8 cellular contexts compared by ENCODE assay signal in the genomic region with DNA sequence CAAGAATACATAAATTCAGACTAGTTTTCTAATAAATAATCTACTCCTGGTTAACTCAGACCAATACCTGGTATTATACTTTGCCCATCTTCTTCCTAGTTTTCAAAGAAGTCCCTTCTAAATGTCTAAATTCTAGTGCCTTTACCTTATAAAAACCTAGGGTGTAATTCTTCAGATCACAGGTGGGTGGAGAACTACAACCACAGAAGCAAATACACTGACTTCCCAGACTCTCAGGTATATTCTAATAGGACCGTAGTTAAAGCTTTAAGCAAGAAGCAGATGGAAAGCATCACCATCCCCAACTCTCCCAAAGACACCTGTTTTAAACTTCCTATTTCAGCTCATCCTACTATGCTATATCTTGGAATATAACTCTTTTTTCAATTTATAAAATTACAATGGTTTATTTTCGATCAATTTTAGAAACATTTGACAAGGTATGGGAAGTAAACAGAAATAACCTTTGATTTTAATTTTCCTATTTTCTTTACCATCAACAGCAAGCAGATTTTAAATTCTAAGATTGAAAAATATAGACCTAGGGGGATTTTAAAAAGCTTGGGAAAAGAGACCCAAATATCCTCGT.
DNase-seq lines count a peak whose midpoint lies in the region; ATAC-seq and TF ChIP-seq lines count a peak whose summit lies in the region.

No MANE protein-coding gene starts in this region.

- ATAC-seq in HG03025 (IDR thresholded peaks at IDR 0.05; ENCODE audit: low FRiP score, unreplicated experiment), result peak; percentile 49
- peak; percentile 52 for ATAC-seq in SK-N-SH treated with all-trans-retinoic acid at 6 μM for 48 hours
- ATAC-seq in HG02884 (IDR thresholded peaks at IDR 0.05; ENCODE audit: unreplicated experiment), result no peak

- DNase-seq in NCI-H2107 treated with DMSO at 0.1 percent for 48 hours (lab: John Stamatoyannopoulos, UW; ENCODE audit: unreplicated experiment) (peak; percentile 7), NCI-H2107 (lab: John Stamatoyannopoulos, UW) (no peak), kidney glomerular epithelial cell (lab: John Stamatoyannopoulos, UW) (peak; percentile 18), D341Med (ENCODE audit: low spot score) (no peak), NCI-H226 (no peak)

TF ChIP-seq in SK-N-SH treated with all-trans-retinoic acid at 6 μM for 48 hours, 23 proteins besides CTCF, POLR2A, EP300 and RAD21:
- TF ChIP-seq, protein P1, sequence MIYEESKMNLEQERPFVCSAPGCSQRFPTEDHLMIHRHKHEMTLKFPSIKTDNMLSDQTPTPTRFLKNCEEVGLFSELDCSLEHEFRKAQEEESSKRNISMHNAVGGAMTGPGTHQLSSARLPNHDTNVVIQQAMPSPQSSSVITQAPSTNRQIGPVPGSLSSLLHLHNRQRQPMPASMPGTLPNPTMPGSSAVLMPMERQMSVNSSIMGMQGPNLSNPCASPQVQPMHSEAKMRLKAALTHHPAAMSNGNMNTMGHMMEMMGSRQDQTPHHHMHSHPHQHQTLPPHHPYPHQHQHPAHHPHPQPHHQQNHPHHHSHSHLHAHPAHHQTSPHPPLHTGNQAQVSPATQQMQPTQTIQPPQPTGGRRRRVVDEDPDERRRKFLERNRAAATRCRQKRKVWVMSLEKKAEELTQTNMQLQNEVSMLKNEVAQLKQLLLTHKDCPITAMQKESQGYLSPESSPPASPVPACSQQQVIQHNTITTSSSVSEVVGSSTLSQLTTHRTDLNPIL (CRISPR knock-in tag; IDR thresholded peaks at IDR 0.05; ENCODE audit: low read depth), result no peak
- TF ChIP-seq, protein P2, sequence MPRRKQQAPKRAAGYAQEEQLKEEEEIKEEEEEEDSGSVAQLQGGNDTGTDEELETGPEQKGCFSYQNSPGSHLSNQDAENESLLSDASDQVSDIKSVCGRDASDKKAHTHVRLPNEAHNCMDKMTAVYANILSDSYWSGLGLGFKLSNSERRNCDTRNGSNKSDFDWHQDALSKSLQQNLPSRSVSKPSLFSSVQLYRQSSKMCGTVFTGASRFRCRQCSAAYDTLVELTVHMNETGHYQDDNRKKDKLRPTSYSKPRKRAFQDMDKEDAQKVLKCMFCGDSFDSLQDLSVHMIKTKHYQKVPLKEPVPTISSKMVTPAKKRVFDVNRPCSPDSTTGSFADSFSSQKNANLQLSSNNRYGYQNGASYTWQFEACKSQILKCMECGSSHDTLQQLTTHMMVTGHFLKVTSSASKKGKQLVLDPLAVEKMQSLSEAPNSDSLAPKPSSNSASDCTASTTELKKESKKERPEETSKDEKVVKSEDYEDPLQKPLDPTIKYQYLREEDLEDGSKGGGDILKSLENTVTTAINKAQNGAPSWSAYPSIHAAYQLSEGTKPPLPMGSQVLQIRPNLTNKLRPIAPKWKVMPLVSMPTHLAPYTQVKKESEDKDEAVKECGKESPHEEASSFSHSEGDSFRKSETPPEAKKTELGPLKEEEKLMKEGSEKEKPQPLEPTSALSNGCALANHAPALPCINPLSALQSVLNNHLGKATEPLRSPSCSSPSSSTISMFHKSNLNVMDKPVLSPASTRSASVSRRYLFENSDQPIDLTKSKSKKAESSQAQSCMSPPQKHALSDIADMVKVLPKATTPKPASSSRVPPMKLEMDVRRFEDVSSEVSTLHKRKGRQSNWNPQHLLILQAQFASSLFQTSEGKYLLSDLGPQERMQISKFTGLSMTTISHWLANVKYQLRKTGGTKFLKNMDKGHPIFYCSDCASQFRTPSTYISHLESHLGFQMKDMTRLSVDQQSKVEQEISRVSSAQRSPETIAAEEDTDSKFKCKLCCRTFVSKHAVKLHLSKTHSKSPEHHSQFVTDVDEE (CRISPR knock-in tag; IDR thresholded peaks at IDR 0.05), result no peak
- TF ChIP-seq ZFP3 (CRISPR knock-in tag; IDR thresholded peaks at IDR 0.05) (no peak), CSDC2 (CRISPR knock-in tag; IDR thresholded peaks at IDR 0.05) (no peak), ZNF8 (CRISPR knock-in tag; IDR thresholded peaks at IDR 0.05) (no peak), ZC3H10 (CRISPR knock-in tag; IDR thresholded peaks at IDR 0.05) (no peak), TCF4 (CRISPR knock-in tag; IDR thresholded peaks at IDR 0.05; ENCODE audit: borderline replicate concordance) (no peak), ZNF70 (CRISPR knock-in tag; IDR thresholded peaks at IDR 0.05) (no peak), SNAI2 (CRISPR knock-in tag; IDR thresholded peaks at IDR 0.05) (no peak), GLIS3 (CRISPR knock-in tag; IDR thresholded peaks at IDR 0.05) (no peak), ESRRG (CRISPR knock-in tag; IDR thresholded peaks at IDR 0.05) (no peak), OSR1 (CRISPR knock-in tag; IDR thresholded peaks at IDR 0.05) (no peak)
- TF ChIP-seq, protein P3, sequence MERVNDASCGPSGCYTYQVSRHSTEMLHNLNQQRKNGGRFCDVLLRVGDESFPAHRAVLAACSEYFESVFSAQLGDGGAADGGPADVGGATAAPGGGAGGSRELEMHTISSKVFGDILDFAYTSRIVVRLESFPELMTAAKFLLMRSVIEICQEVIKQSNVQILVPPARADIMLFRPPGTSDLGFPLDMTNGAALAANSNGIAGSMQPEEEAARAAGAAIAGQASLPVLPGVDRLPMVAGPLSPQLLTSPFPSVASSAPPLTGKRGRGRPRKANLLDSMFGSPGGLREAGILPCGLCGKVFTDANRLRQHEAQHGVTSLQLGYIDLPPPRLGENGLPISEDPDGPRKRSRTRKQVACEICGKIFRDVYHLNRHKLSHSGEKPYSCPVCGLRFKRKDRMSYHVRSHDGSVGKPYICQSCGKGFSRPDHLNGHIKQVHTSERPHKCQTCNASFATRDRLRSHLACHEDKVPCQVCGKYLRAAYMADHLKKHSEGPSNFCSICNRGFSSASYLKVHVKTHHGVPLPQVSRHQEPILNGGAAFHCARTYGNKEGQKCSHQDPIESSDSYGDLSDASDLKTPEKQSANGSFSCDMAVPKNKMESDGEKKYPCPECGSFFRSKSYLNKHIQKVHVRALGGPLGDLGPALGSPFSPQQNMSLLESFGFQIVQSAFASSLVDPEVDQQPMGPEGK (CRISPR knock-in tag; IDR thresholded peaks at IDR 0.05; ENCODE audit: borderline replicate concordance), result no peak
- TF ChIP-seq, protein P4, sequence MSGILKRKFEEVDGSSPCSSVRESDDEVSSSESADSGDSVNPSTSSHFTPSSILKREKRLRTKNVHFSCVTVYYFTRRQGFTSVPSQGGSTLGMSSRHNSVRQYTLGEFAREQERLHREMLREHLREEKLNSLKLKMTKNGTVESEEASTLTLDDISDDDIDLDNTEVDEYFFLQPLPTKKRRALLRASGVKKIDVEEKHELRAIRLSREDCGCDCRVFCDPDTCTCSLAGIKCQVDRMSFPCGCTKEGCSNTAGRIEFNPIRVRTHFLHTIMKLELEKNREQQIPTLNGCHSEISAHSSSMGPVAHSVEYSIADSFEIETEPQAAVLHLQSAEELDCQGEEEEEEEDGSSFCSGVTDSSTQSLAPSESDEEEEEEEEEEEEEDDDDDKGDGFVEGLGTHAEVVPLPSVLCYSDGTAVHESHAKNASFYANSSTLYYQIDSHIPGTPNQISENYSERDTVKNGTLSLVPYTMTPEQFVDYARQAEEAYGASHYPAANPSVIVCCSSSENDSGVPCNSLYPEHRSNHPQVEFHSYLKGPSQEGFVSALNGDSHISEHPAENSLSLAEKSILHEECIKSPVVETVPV (CRISPR knock-in tag; IDR thresholded peaks at IDR 0.05), result no peak

Comparison
In these comparisons a context has a peak if more than half of its experiments do, and no peak if none do; other contexts are left out.
1. DNase-seq: peak in NCI-H2107 treated with DMSO at 0.1 percent for 48 hours (single experiment) and kidney glomerular epithelial cell (single experiment); none in NCI-H2107 (single experiment), D341Med (single experiment) and NCI-H226 (single experiment).